1 cellular context compared by ENCODE assay signal in genomic region chr2:69272803-69273471, GRCh38.
TF ChIP-seq lines count a peak whose summit lies in the region.

No MANE protein-coding gene starts in this region.

TF ChIP-seq in HepG2, 621 proteins besides CTCF, POLR2A, EP300 and RAD21 (continued from another document):
- TF ChIP-seq, protein P1, sequence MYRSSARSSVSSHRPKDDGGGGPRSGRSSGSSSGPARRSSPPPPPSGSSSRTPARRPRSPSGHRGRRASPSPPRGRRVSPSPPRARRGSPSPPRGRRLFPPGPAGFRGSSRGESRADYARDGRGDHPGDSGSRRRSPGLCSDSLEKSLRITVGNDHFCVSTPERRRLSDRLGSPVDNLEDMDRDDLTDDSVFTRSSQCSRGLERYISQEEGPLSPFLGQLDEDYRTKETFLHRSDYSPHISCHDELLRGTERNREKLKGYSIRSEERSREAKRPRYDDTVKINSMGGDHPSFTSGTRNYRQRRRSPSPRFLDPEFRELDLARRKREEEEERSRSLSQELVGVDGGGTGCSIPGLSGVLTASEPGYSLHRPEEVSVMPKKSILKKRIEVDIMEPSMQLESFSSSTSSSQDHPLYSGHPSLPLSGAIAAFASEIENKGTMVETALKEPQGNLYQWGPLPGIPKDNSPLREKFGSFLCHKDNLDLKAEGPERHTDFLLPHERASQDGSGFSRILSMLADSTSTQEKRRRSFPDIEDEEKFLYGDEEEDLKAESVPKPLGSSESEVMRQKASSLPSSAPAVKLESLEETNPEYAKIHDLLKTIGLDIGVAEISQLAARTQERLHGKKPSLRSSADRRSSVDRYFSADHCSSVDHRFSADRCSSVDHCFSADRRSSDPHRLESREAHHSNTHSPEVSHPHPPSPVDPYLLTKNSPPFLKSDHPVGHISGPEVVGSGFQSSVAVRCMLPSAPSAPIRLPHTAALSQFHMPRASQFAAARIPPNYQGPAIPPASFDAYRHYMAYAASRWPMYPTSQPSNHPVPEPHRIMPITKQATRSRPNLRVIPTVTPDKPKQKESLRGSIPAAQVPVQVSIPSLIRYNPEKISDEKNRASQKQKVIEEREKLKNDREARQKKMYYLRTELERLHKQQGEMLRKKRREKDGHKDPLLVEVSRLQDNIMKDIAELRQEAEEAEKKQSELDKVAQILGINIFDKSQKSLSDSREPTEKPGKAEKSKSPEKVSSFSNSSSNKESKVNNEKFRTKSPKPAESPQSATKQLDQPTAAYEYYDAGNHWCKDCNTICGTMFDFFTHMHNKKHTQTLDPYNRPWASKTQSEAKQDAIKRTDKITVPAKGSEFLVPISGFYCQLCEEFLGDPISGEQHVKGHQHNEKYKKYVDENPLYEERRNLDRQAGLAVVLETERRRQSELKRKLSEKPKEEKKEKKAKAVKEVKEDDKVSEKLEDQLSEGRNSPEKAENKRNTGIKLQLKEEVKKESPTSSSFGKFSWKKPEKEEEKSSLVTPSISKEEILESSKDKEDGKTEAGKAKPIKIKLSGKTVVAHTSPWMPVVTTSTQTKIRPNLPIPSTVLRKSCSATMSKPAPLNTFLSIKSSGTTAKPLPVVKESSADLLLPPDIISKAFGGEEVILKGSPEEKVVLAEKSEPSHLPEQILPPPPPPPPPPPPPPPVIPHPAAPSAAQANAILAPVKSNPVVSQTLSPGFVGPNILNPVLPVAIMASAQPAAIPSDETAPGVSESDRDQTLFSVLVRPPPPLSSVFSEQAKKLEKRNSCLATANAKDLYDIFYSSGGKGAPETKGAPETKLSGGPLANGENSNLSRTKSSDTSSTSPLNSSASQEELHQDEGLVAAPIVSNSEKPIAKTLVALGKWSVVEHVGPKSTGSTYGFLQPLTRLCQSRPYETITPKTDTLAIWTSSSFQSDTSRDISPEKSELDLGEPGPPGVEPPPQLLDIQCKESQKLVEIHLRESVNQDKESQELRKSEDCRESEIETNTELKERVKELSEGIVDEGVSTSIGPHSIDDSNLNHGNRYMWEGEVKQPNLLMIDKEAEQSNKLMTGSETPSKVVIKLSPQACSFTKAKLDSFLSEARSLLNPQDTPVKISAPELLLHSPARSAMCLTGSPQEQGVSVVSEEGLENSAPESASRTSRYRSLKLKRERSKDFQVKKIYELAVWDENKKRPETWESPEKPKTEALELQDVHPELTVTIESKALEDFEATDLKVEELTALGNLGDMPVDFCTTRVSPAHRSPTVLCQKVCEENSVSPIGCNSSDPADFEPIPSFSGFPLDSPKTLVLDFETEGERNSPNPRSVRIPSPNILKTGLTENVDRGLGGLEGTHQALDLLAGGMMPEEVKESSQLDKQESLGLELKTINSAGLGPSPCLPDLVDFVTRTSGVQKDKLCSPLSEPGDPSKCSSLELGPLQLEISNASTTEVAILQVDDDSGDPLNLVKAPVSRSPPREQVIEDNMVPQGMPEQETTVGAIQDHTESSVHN (CRISPR knock-in tag; IDR thresholded peaks at IDR 0.05), result no peak
- no peak for TF ChIP-seq MAZ (IDR thresholded peaks at IDR 0.05; ENCODE audit: borderline replicate concordance, low read depth, low read length)
- TF ChIP-seq MAZ (CRISPR knock-in tag; IDR thresholded peaks at IDR 0.05; ENCODE audit: low read depth), result 0 out of 2 replicates have a peak, but pooled peaks have one; percentile 36
- TF ChIP-seq, protein P2, sequence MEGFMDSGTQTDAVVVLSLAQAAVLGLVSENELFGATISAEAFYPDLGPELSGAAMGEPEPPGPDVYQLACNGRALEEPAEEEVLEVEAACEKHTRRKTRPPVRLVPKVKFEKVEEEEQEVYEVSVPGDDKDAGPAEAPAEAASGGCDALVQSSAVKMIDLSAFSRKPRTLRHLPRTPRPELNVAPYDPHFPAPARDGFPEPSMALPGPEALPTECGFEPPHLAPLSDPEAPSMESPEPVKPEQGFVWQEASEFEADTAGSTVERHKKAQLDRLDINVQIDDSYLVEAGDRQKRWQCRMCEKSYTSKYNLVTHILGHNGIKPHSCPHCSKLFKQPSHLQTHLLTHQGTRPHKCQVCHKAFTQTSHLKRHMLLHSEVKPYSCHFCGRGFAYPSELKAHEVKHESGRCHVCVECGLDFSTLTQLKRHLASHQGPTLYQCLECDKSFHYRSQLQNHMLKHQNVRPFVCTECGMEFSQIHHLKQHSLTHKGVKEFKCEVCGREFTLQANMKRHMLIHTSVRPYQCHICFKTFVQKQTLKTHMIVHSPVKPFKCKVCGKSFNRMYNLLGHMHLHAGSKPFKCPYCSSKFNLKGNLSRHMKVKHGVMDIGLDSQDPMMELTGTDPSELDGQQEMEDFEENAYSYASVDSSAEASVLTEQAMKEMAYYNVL (CRISPR knock-in tag; IDR thresholded peaks at IDR 0.05; ENCODE audit: borderline replicate concordance), result peak; percentile 80
